In the genomic region with DNA sequence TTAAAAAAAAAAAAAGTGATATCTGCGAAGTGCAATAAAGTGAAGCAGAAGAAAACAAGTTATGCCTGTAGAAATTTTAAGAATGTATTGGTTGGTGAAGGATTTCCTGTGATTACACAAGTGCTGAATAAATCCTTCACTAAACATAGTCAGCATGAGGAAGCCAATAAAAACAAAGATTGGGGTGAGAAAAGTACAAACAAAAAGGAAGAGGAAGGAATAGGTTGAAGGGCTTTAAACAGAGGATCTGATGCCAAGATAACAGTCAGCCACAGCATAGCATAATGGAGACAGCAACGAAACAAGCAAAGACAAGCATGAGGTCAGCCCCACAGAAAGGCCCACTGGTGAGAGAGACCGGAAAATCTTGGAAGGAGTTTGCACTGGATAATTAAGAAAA, we compare ENCODE assay signal across 23 cellular contexts.
DNase-seq lines count a peak whose midpoint lies in the region; ATAC-seq lines count a peak whose summit lies in the region.
"Had no signal": no experiment of that assay in that cellular context is flagged by ENCODE, and none has a peak within 500 bp of the region (broad histone marks: within the 10 kb centered on the region; RNA-seq: fewer than 3 reads in every experiment).

No MANE protein-coding gene starts in this region.

- DNase-seq in A172 (ENCODE audit: low spot score) (peak; percentile 35), ELR (ENCODE audit: low read depth) (peak; percentile 24), amniotic epithelial cell (ENCODE audit: low read depth) (peak; percentile 21), fibroblast of the conjunctiva (ENCODE audit: low read depth) (peak; percentile 33), HK-2 (ENCODE audit: unreplicated experiment) (no peak), NAMALWA (ENCODE audit: low spot score) (no peak)
- DNase-seq: ACHN; activated CD4-positive, CD25-positive, alpha-beta regulatory T cell treated with anti-CD3 and anti-CD28 coated beads, Interleukin-2, amount 50 U/mL, for 72 hours; activated T-cell treated with anti-CD3 and anti-CD28 coated beads, Interleukin-2, amount 50 U/mL, for 1 hour; CD4-positive, CD25-positive, alpha-beta regulatory T cell; effector memory CD4-positive, alpha-beta T cell; glutamatergic neuron; NCI-H1417 treated with DMSO at 0.1 percent for 48 hours; NCI-H510A; nucleus accumbens; SIG-M5; spleen; stimulated activated CD4-positive, alpha-beta T cell treated with anti-CD3 and anti-CD28 coated beads, Interleukin-4, amount 100 ng/mL, for 24 hours; stimulated activated naive CD4-positive, alpha-beta T cell treated with Interleukin-2 at 50 U/mL for 16 hours; thyroid gland had no signal

- ATAC-seq in HG03571 (IDR thresholded peaks at IDR 0.05; ENCODE audit: unreplicated experiment) (no peak), HG03469 (IDR thresholded peaks at IDR 0.05; ENCODE audit: unreplicated experiment) (no peak)
- ATAC-seq: GM12878 had no signal

Comparison
In these comparisons a context has a peak if more than half of its experiments do, and no peak if none do; other contexts are left out.
1. DNase-seq: peak in A172 (single experiment), ELR (single experiment), amniotic epithelial cell (single experiment) and fibroblast of the conjunctiva (single experiment); none in HK-2 (single experiment) and NAMALWA (single experiment).